1 cellular context compared by ENCODE assay signal in the genomic region with DNA sequence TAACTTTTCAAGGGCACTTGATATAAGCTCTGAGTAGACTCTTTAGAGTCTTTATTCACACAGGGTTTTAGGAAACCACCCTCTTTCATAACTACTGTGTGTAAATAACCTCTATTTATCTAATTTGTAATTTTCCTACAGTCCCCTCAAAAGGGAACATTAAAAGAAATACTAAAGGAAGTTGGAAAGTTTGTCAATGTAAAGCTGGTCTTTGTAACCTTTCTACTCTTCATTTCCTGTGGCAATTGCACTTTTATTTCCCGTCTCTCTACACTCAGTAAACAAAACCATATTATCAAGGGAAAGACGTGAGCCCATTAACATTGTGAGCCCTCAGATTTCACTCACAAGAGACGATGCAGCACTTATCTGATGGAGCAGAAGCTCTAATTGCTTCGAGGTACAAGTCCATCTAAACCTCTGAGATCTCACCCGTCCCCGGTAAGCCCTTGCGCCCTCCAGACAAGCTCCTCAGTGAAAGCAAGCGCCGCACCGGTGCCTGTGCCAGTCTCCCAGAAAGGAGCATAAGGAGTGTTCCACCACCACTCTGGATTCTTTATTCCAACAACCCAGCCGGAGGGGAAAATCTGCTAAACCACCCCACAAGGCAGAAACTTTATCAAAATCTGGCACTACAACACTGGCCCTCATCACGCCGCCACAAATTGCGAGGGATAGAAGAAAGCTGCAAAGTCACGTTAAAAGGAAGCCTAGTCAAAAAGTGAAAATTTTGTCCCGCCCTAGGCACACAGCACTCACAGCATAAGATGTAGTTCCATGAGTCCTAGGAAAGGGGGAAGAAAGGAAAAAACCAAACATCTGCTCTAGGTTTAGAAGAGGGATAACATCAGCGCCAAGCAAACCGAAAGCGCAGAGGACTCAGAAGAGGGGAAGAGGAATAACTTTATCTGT.
TF ChIP-seq lines count a peak whose summit lies in the region.

No MANE protein-coding gene starts in this region.

TF ChIP-seq in GM23338, 12 proteins besides CTCF, POLR2A, EP300 and RAD21 (continued from another document):
- TF ChIP-seq, protein P1, sequence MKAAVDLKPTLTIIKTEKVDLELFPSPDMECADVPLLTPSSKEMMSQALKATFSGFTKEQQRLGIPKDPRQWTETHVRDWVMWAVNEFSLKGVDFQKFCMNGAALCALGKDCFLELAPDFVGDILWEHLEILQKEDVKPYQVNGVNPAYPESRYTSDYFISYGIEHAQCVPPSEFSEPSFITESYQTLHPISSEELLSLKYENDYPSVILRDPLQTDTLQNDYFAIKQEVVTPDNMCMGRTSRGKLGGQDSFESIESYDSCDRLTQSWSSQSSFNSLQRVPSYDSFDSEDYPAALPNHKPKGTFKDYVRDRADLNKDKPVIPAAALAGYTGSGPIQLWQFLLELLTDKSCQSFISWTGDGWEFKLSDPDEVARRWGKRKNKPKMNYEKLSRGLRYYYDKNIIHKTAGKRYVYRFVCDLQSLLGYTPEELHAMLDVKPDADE (IDR thresholded peaks at IDR 0.05), result no peak
- TF ChIP-seq EZH2phosphoT487 (IDR thresholded peaks at IDR 0.05; ENCODE audit: unreplicated experiment), result no peak
